8 cellular contexts compared by ENCODE assay signal in the genomic region with DNA sequence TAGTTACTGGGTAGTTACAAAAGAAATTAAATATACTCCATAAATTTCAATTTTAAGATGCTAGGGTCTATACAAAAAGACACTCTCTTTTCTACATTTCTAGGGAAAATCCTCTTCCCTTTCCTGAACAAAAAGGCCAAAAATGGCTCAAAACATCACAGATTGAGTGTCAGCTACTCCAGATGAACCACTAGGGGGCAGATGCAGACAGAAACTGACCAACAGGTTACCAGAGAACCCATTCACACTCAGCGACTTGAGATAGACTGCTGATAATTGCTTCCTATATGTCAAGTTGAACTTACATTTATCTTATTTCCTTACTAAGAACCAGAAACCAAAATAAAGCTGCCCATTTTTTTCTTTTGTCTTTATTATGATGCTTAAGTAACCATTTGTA.
DNase-seq lines count a peak whose midpoint lies in the region; ATAC-seq and TF ChIP-seq lines count a peak whose summit lies in the region.

No MANE protein-coding gene starts in this region.

- H3K4me2 ChIP-seq in GM23248 (ENCODE audit: unreplicated experiment) = no peak overlapping the region

- no peaks in the 10 kb centered on the region for H3K4me1 ChIP-seq in GM23248 (ENCODE audit: insufficient read depth)
- H3K4me1 ChIP-seq in suprapubic skin = no peaks in the 10 kb centered on the region

- H3K4me3 ChIP-seq in BJ (ENCODE audit: low read depth, low read length) (no peak overlapping the region), GM23248 (no peak overlapping the region), suprapubic skin (no peak overlapping the region)

- no peak for TF ChIP-seq POLR2A in suprapubic skin (IDR thresholded peaks at IDR 0.05)

- H3K9ac ChIP-seq in GM23248 = no peak overlapping the region

- H3K27me3 ChIP-seq in BJ (ENCODE audit: control insufficient read depth, insufficient read depth, low read length) (no peaks in the 10 kb centered on the region), GM23248 (replicated peaks; ENCODE audit: insufficient read depth) (no peaks in the 10 kb centered on the region), suprapubic skin (no peaks in the 10 kb centered on the region)

- WGBS in GM23248 (ENCODE audit: low coverage in 1 of 2, low lambda C conversion rate in 2 of 2, missing lambda C conversion rate in 2 of 2), 2 experiments = 8 to 11% methylated on average over 1 of the region's 1 CpG
- WGBS in suprapubic skin = 30% methylated on average over 1 of the region's 1 CpG

- DNase-seq in BJ (ENCODE audit: low read depth) = no peak
- DNase-seq in GM23248 = peak; percentile 37
- DNase-seq in SK-MEL-5 (ENCODE audit: low read depth, low spot score) = peak; percentile 57
- peak; percentile 54 for DNase-seq in iPS-NIHi11 (ENCODE audit: low spot score)
- no peak for DNase-seq in stimulated activated CD4-positive, alpha-beta T cell treated with anti-CD3 and anti-CD28 coated beads, Interleukin-4, amount 100 ng/mL, for 1 hour
- DNase-seq in suprapubic skin (ENCODE audit: low spot score in 2 of 2) = no peak
- no peak for DNase-seq in globus pallidus (ENCODE audit: low spot score)

- H4K20me1 ChIP-seq in GM23248 (ENCODE audit: insufficient read depth) = no peaks in the 10 kb centered on the region

- H3K9me3 ChIP-seq in GM23248 (ENCODE audit: low read depth) (no peaks in the 10 kb centered on the region), suprapubic skin (no peaks in the 10 kb centered on the region)

- H3F3A ChIP-seq in GM23248 (ENCODE audit: insufficient read depth) = no peaks in the 10 kb centered on the region

- no peaks in the 10 kb centered on the region for H3K9me2 ChIP-seq in GM23248 (ENCODE audit: insufficient read depth)

- no peak for TF ChIP-seq EP300 in suprapubic skin (IDR thresholded peaks at IDR 0.05)

- no peak for ATAC-seq in HG03280 (IDR thresholded peaks at IDR 0.05; ENCODE audit: unreplicated experiment)

- TF ChIP-seq CTCF in BJ (IDR thresholded peaks at IDR 0.05; ENCODE audit: insufficient read depth, low read depth, low read length) = peak; percentile 53
- no peak for TF ChIP-seq CTCF in suprapubic skin (IDR thresholded peaks at IDR 0.05)

- in situ Hi-C loops in GM23248 (cut with MboI) (no loop called here), SK-MEL-5 (cut with HindIII; ENCODE audit: low pct_unique_long_range_greater_than_20kb, low sequenced_read_pairs) (no loop called here)

- no peaks in the 10 kb centered on the region for H3K36me3 ChIP-seq in BJ (ENCODE audit: control insufficient read depth, insufficient read depth, low read length)
- H3K36me3 ChIP-seq in GM23248 (ENCODE audit: low read depth) = no peaks in the 10 kb centered on the region
- no peaks in the 10 kb centered on the region for H3K36me3 ChIP-seq in suprapubic skin

- POLR2A ChIA-PET in BJ (lab: Charles Lee) = no interaction called here

- CTCF ChIA-PET in BJ (lab: Yijun Ruan, JAX) = interaction anchor here (1.1 to 1.7 kb wide), 2 partner anchors 9 to 19 kb away, joined by 3 to 4 read pairs; no protein-coding TSS in a partner anchor

- H2AFZ ChIP-seq in GM23248 = no peak overlapping the region

- no peaks in the 10 kb centered on the region for H3K79me2 ChIP-seq in GM23248 (ENCODE audit: insufficient read depth)

- no peak overlapping the region for H3K27ac ChIP-seq in GM23248
- no peak overlapping the region for H3K27ac ChIP-seq in suprapubic skin

Comparison
In these comparisons a context has a peak if more than half of its experiments do, and no peak if none do; other contexts are left out.
1. DNase-seq: peak in GM23248 (single experiment), SK-MEL-5 (single experiment) and iPS-NIHi11 (single experiment); none in BJ (single experiment), stimulated activated CD4-positive, alpha-beta T cell treated with anti-CD3 and anti-CD28 coated beads, Interleukin-4, amount 100 ng/mL, for 1 hour (single experiment), suprapubic skin (0 of 2) and globus pallidus (single experiment).